In genomic region chr13:48446454-48446853, GRCh38 we compare ENCODE assay signal across 11 cellular contexts. TPM values are rescaled to one million over a fixed set of nuclear protein-coding genes. Genes with fewer than 3 reads are reported as not detected.
A peak's percentile ranks its signal among the peaks of the same experiment; 100 is the strongest.
DNase-seq lines count a peak whose midpoint lies in the region; ATAC-seq and TF ChIP-seq lines count a peak whose summit lies in the region.
"Had no signal": no experiment of that assay in that cellular context is flagged by ENCODE, and none has a peak within 500 bp of the region (broad histone marks: within the 10 kb centered on the region; RNA-seq: fewer than 3 reads in every experiment).

No MANE protein-coding gene starts in this region.

- intact Hi-C loops in left ventricle myocardium inferior (cut with micrococcal nuclease): no loop called here
- intact Hi-C loops in Right ventricle myocardium superior (cut with DNase I): loop anchor here (5.0 kb wide), 1 partner anchor 46 kb away; no protein-coding TSS in a partner anchor
- intact Hi-C loops in upper lobe of right lung (cut with DNase I): no loop called here

- no peak overlapping the region for H3K4me3 ChIP-seq in left ventricle myocardium inferior
- no peak overlapping the region for H3K4me3 ChIP-seq in fibroblast of pulmonary artery (replicated peaks; ENCODE audit: low read depth, low read length)
- H3K4me3 ChIP-seq in upper lobe of right lung: no peak overlapping the region
- H3K4me3 ChIP-seq: transverse colon had no signal

- in situ Hi-C loops in SK-MEL-5 (cut with HindIII; ENCODE audit: low pct_unique_long_range_greater_than_20kb, low sequenced_read_pairs): no loop called here

- ATAC-seq in Right ventricle myocardium superior (ENCODE audit: poor library complexity) (no peak), upper lobe of right lung (peak; percentile 17), HG03460 (IDR thresholded peaks at IDR 0.05; ENCODE audit: unreplicated experiment) (no peak)

- DNase-seq in left ventricle myocardium inferior (no peak), Right ventricle myocardium superior (no peak), SK-MEL-5 (ENCODE audit: low read depth, low spot score) (peak; percentile 31), fibroblast of pulmonary artery (ENCODE audit: low read depth) (peak; percentile 83), upper lobe of right lung (no peak), HUDEP-2 (lab: John Stamatoyannopoulos, UW; ENCODE audit: unreplicated experiment in 76 of 76) (no peak), activated gamma-delta T cell (lab: John Stamatoyannopoulos, UW) (no peak)
- DNase-seq: NCI-H1694 treated with DMSO at 0.1 percent for 48 hours; stimulated activated CD4-positive, alpha-beta T cell treated with anti-CD3 and anti-CD28 coated beads, Interleukin-4, amount 100 ng/mL, for 4 hours; transverse colon had no signal

- peak overlapping the region; percentile 27 for H3K27ac ChIP-seq in left ventricle myocardium inferior (replicated peaks)
- H3K27ac ChIP-seq in upper lobe of right lung: no peak overlapping the region
- H3K27ac ChIP-seq: transverse colon had no signal

- no peaks in the 10 kb centered on the region for H3K36me3 ChIP-seq in left ventricle myocardium inferior
- peaks cover 3% of the 10 kb centered on the region for H3K36me3 ChIP-seq in upper lobe of right lung
- H3K36me3 ChIP-seq: transverse colon had no signal

- H3K4me1 ChIP-seq in left ventricle myocardium inferior: peaks cover 6% of the 10 kb centered on the region
- peaks cover 13% of the 10 kb centered on the region for H3K4me1 ChIP-seq in upper lobe of right lung

- H3K9me3 ChIP-seq in left ventricle myocardium inferior (replicated peaks) (peaks cover 16% of the 10 kb centered on the region), upper lobe of right lung (peaks cover 12% of the 10 kb centered on the region)

- no peaks in the 10 kb centered on the region for H3K27me3 ChIP-seq in left ventricle myocardium inferior (ENCODE audit: low read depth)
- H3K27me3 ChIP-seq in upper lobe of right lung: no peaks in the 10 kb centered on the region
- H3K27me3 ChIP-seq: transverse colon had no signal

- no peak for TF ChIP-seq CTCF in left ventricle myocardium inferior (IDR thresholded peaks at IDR 0.05; ENCODE audit: borderline replicate concordance)
- TF ChIP-seq CTCF in fibroblast of pulmonary artery (IDR thresholded peaks at IDR 0.05; ENCODE audit: low read length, missing control alignments): no peak
- no peak for TF ChIP-seq CTCF in upper lobe of right lung (IDR thresholded peaks at IDR 0.05)

RNA-seq across cellular contexts. Expression of gene LPAR6, which starts 33.5 kb away (rescaled TPM):
- total RNA-seq in left ventricle myocardium inferior (11.5 TPM), Right ventricle myocardium superior (10.3 TPM), upper lobe of right lung (30.9 TPM)
- 31.0 and 32.2 TPM in 2 replicates for total RNA-seq in SK-MEL-5 (2014; rRNA removed; shearing (Covaris generic))
- polyA plus RNA-seq in SK-MEL-5 (2015; cell fraction: cytosol; rRNA removed): 13.0 and 16.4 TPM in 2 replicates
- polyA plus RNA-seq in SK-MEL-5 (2015; cell fraction: nucleus; rRNA removed): 147 and 156 TPM in 2 replicates

Comparison
In these comparisons a context has a peak if more than half of its experiments do, and no peak if none do; other contexts are left out.
1. DNase-seq: peak in SK-MEL-5 (single experiment) and fibroblast of pulmonary artery (single experiment); none in left ventricle myocardium inferior (single experiment), Right ventricle myocardium superior (single experiment), upper lobe of right lung (single experiment), HUDEP-2 (0 of 76) and activated gamma-delta T cell (single experiment).